ENCODE assay signal across 2 cellular contexts in genomic region chr5:143350790-143351603, GRCh38.
TF ChIP-seq lines count a peak whose summit lies in the region.

No MANE protein-coding gene starts in this region.

TF ChIP-seq in HCT116, 20 proteins besides CTCF, POLR2A, EP300 and RAD21 (continued from another document):
- TF ChIP-seq CEBPB (IDR thresholded peaks at IDR 0.05; ENCODE audit: low read depth), result peak; percentile 39; the same call in 1 of the 2 replicates
- TF ChIP-seq JUND (IDR thresholded peaks at IDR 0.05), result peak; percentile 69
- TF ChIP-seq EZH2 (IDR thresholded peaks at IDR 0.05), result no peak
- no peak for TF ChIP-seq ATF3 (IDR thresholded peaks at IDR 0.05)
- peak; percentile 48; the same call in 1 of the 2 replicates for TF ChIP-seq SP1 (IDR thresholded peaks at IDR 0.05; ENCODE audit: low read depth)
- TF ChIP-seq ELF1 (IDR thresholded peaks at IDR 0.05; ENCODE audit: borderline replicate concordance, low read depth), result no peak
- no peak for TF ChIP-seq YY1 (IDR thresholded peaks at IDR 0.05; ENCODE audit: extremely low read depth, insufficient replicate concordance, low read depth, low read length)

TF ChIP-seq in HepG2, 621 proteins besides CTCF, POLR2A, EP300 and RAD21:
- TF ChIP-seq, protein P1, sequence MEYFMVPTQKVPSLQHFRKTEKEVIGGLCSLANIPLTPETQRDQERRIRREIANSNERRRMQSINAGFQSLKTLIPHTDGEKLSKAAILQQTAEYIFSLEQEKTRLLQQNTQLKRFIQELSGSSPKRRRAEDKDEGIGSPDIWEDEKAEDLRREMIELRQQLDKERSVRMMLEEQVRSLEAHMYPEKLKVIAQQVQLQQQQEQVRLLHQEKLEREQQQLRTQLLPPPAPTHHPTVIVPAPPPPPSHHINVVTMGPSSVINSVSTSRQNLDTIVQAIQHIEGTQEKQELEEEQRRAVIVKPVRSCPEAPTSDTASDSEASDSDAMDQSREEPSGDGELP (IDR thresholded peaks at IDR 0.05; ENCODE audit: borderline replicate concordance, low read depth), result no peak
- TF ChIP-seq MAFF (IDR thresholded peaks at IDR 0.05; ENCODE audit: low read depth, low read length) (peak; percentile 56; the same call in 1 of the 2 replicates), MAFK (conservative IDR thresholded peaks at IDR 0.05 in 1 of 2, IDR thresholded peaks at IDR 0.05 in 1 of 2; ENCODE audit: low read length in 2 of 2) (peak; percentile 54 to 61; a peak in 3 of 4 replicates), MED1 (CRISPR knock-in tag; IDR thresholded peaks at IDR 0.05) (no peak)
- TF ChIP-seq, protein P2, sequence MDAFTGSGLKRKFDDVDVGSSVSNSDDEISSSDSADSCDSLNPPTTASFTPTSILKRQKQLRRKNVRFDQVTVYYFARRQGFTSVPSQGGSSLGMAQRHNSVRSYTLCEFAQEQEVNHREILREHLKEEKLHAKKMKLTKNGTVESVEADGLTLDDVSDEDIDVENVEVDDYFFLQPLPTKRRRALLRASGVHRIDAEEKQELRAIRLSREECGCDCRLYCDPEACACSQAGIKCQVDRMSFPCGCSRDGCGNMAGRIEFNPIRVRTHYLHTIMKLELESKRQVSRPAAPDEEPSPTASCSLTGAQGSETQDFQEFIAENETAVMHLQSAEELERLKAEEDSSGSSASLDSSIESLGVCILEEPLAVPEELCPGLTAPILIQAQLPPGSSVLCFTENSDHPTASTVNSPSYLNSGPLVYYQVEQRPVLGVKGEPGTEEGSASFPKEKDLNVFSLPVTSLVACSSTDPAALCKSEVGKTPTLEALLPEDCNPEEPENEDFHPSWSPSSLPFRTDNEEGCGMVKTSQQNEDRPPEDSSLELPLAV (CRISPR knock-in tag; conservative IDR thresholded peaks at IDR 0.05; ENCODE audit: low read depth), result no peak
